1 cellular context compared by ENCODE assay signal in the genomic region with DNA sequence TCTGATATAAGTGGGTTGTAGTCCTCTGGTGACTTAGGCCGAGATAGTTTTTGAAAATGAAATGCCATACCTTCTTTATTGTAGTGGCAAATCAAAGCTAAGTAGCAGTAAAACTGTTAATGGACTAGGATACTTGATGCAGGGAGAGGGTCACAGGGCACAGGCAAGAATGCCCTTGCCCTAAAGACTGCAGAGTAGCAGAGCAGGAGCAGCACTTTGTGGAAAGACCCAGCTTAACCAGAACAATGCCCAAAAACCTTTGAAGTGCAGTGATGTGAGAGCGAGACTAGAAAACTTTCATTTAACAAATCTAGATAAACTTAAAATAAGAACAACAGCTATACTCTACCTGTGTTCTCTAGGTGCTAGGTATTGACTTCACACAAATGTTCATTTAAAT.
TF ChIP-seq lines count a peak whose summit lies in the region.

No MANE protein-coding gene starts in this region.

TF ChIP-seq in IMR-90, 13 proteins besides CTCF, POLR2A, EP300 and RAD21 (continued from another document):
- TF ChIP-seq, protein P1, sequence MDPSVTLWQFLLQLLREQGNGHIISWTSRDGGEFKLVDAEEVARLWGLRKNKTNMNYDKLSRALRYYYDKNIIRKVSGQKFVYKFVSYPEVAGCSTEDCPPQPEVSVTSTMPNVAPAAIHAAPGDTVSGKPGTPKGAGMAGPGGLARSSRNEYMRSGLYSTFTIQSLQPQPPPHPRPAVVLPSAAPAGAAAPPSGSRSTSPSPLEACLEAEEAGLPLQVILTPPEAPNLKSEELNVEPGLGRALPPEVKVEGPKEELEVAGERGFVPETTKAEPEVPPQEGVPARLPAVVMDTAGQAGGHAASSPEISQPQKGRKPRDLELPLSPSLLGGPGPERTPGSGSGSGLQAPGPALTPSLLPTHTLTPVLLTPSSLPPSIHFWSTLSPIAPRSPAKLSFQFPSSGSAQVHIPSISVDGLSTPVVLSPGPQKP (IDR thresholded peaks at IDR 0.05; ENCODE audit: borderline replicate concordance, low read depth, low read length): no peak
- no peak for TF ChIP-seq RFX5 (IDR thresholded peaks at IDR 0.05; ENCODE audit: low read depth, low read length)
- no peak for TF ChIP-seq SMC3 (IDR thresholded peaks at IDR 0.05; ENCODE audit: low read depth, low read length)
- no peak for TF ChIP-seq CHD1 (IDR thresholded peaks at IDR 0.05; ENCODE audit: low read depth, low read length)
- TF ChIP-seq FOS (IDR thresholded peaks at IDR 0.05; ENCODE audit: low read depth, low read length): no peak
- TF ChIP-seq CEBPB (IDR thresholded peaks at IDR 0.05; ENCODE audit: low read depth, low read length): no peak
- TF ChIP-seq BHLHE40 (IDR thresholded peaks at IDR 0.05; ENCODE audit: low read depth, low read length): no peak
